ENCODE assay signal across 8 cellular contexts in genomic region chr10:6086375-6087233, GRCh38. TPM values are rescaled to one million over a fixed set of nuclear protein-coding genes. Genes with fewer than 3 reads are reported as not detected.
DNase-seq lines count a peak whose midpoint lies in the region; ATAC-seq and TF ChIP-seq lines count a peak whose summit lies in the region.

No MANE protein-coding gene starts in this region.

- H3K9ac ChIP-seq in duodenal mucosa (ENCODE audit: low read depth in 1 of 2, low read length in 2 of 2) = no peak overlapping the region

- H3K4me3 ChIP-seq in duodenal mucosa (ENCODE audit: low read depth in 1 of 2, low read length in 2 of 2) = peak overlapping the region; percentile 23 to 28

- TF ChIP-seq CTCF in activated CD8-positive, alpha-beta T cell treated with anti-CD3 and anti-CD28 coated beads for 36 hours (IDR thresholded peaks at IDR 0.05) = peak; percentile 95

- CTCF ChIA-PET in activated CD8-positive, alpha-beta T cell treated with anti-CD3 and anti-CD28 coated beads for 36 hours (lab: Charles Lee) = interaction anchor here (0.9 to 3.4 kb wide), 34 partner anchors 10 to 507 kb away, joined by 3 to 118 read pairs (median 4); partner anchors contain the start of genes IL2RA and PFKFB3

- DNase-seq in 8988T (peak; percentile 49), NCI-H69 (lab: John Stamatoyannopoulos, UW) (peak; percentile 93), lung microvascular endothelial cell (ENCODE audit: low read depth in 2 of 2) (peak; percentile 93 to 95)
- DNase-seq in activated CD8-positive, alpha-beta T cell treated with anti-CD3 and anti-CD28 coated beads for 36 hours = peak; percentile 96
- peak; percentile 72 to 88 (median 75) for DNase-seq in stimulated activated CD4-positive, alpha-beta T cell treated with anti-CD3 and anti-CD28 coated beads, TNF-alpha, amount 100 ng/mL, for 24 hours (ENCODE audit: low read depth in 3 of 3)

- H3K4me1 Mint-ChIP-seq in activated CD8-positive, alpha-beta T cell treated with anti-CD3 and anti-CD28 coated beads for 36 hours (ENCODE audit: low read depth) = peaks cover 67% of the 10 kb centered on the region

- H3K27ac Mint-ChIP-seq in activated CD8-positive, alpha-beta T cell treated with anti-CD3 and anti-CD28 coated beads for 36 hours = peak overlapping the region; percentile 88

- peaks cover 29 to 42% of the 10 kb centered on the region in 2 donors for H3K4me1 ChIP-seq in duodenal mucosa (ENCODE audit: control insufficient read depth in 1 of 2, insufficient read depth in 2 of 2, low read length in 2 of 2)

- H3K27me3 Mint-ChIP-seq in activated CD8-positive, alpha-beta T cell treated with anti-CD3 and anti-CD28 coated beads for 36 hours = no peaks in the 10 kb centered on the region

- intact Hi-C loops in activated CD8-positive, alpha-beta T cell treated with anti-CD3 and anti-CD28 coated beads for 36 hours (cut with micrococcal nuclease) = loop anchor here (5.0 to 10.0 kb wide), 2 partner anchors 34 to 272 kb away; partner anchors contain the start of gene GDI2

- no peak overlapping the region for H3K27ac ChIP-seq in duodenal mucosa (ENCODE audit: low read depth, low read length)

- H3K36me3 ChIP-seq in duodenal mucosa (ENCODE audit: control insufficient read depth in 1 of 2, insufficient read depth in 2 of 2, low read length in 2 of 2) = no peaks in the 10 kb centered on the region

- H3K9me3 ChIP-seq in duodenal mucosa (ENCODE audit: control insufficient read depth in 1 of 2, low read length in 2 of 2) = no peaks in the 10 kb centered on the region

- H3K36me3 Mint-ChIP-seq in activated CD8-positive, alpha-beta T cell treated with anti-CD3 and anti-CD28 coated beads for 36 hours (ENCODE audit: low read depth) = peaks cover 30% of the 10 kb centered on the region

- H3K9me3 Mint-ChIP-seq in activated CD8-positive, alpha-beta T cell treated with anti-CD3 and anti-CD28 coated beads for 36 hours = peaks cover 4% of the 10 kb centered on the region

- peak; percentile 43 for ATAC-seq in GM18519 (IDR thresholded peaks at IDR 0.05; ENCODE audit: low FRiP score, unreplicated experiment)
- ATAC-seq in HG03354 (IDR thresholded peaks at IDR 0.05; ENCODE audit: poor library complexity, severe bottlenecking, unreplicated experiment) = peak; percentile 60
- peak; percentile 43 for ATAC-seq in activated CD8-positive, alpha-beta T cell treated with anti-CD3 and anti-CD28 coated beads for 36 hours

- peak overlapping the region; percentile 62 for H3K4me3 Mint-ChIP-seq in activated CD8-positive, alpha-beta T cell treated with anti-CD3 and anti-CD28 coated beads for 36 hours

- POLR2A ChIA-PET in activated CD8-positive, alpha-beta T cell treated with anti-CD3 and anti-CD28 coated beads for 36 hours (lab: Charles Lee) = interaction anchor here (0.6 to 29.2 kb wide), 9 partner anchors 9 to 574 kb away, joined by 3 to 846 read pairs (median 3); partner anchors contain the start of genes IL2RA and PFKFB3

- H3K27me3 ChIP-seq in duodenal mucosa (ENCODE audit: control insufficient read depth in 1 of 2, insufficient read depth in 2 of 2, low read length in 2 of 2) = peaks cover 3 to 16% of the 10 kb centered on the region in 2 donors

RNA-seq across cellular contexts. Expression of gene RBM17, which starts 2.2 kb away (rescaled TPM):
- total RNA-seq in activated CD8-positive, alpha-beta T cell treated with anti-CD3 and anti-CD28 coated beads for 36 hours = 100 to 1,000 TPM; 284 to 285 TPM
- total RNA-seq in lung microvascular endothelial cell = 27.5 and 33.9 TPM in 2 replicates

RNA-seq across cellular contexts. Expression of gene IL2RA, which starts 24.4 kb away (rescaled TPM):
- total RNA-seq in activated CD8-positive, alpha-beta T cell treated with anti-CD3 and anti-CD28 coated beads for 36 hours = 100 to 1,000 TPM; 868 to 874 TPM
- not detected in 2 replicates for total RNA-seq in lung microvascular endothelial cell

Comparison
In these comparisons a context has a peak if more than half of its experiments do, and no peak if none do; other contexts are left out.
1. RNA of gene IL2RA, which starts 24.4 kb away (total RNA-seq): 868 to 874 TPM in activated CD8-positive, alpha-beta T cell treated with anti-CD3 and anti-CD28 coated beads for 36 hours; not detected in lung microvascular endothelial cell; every median in the first group is over 100 times any median in the second.
2. Peak in every context shown above with its lines, with median percentiles within 50 percentile points of each other: DNase-seq and ATAC-seq.